ENCODE assay signal across 8 cellular contexts in the genomic region with DNA sequence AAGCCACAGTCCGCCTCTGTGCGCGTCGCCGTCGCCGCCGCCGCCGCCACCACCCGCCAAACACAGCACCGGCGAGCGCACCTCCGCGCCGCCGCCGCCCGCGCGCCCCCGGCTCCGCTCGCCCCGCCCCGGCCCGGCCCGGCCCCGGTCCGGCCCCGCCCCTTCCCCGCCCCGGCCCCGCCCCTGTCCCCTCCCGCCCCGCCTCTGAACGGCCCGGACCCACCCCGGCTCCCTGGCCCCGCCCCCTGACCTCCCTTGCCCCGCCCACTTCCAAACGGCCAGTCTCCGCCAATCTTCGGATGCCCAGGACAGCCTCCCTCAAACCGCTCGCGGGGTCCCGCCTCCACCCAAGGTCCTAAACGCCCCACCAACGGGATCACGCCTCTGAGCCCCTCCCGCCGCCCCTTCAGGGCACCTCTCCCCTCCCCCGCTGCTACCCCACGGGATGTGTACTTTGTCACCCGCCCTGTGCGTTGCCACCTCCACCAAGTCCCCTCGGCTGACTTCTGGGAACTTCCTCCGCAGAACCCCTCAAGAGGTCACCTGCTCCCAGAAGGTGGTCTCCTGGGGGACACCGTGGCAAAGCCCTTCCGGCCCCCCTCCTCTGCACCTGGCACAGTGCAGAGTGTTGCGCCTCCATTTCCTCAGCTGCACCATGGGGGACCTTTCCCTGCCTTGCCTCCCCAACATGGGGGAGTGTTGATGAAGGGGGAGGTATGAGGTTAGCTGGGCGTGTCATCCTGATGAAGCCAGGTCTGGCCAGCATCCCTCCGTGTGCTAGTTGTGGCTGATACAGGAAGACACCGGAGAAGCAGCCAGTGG. TPM values are rescaled to one million over a fixed set of nuclear protein-coding genes. Genes with fewer than 3 reads are reported as not detected.
A peak's percentile ranks its signal among the peaks of the same experiment; 100 is the strongest.
DNase-seq lines count a peak whose midpoint lies in the region; TF ChIP-seq lines count a peak whose summit lies in the region.

A gene (minus strand): TSS at position 85 of the 822 bp plus-strand sequence. CDS start 191 bp downstream, outside the sequence.

- H3K9ac ChIP-seq in endocrine pancreas (ENCODE audit: control insufficient read depth, insufficient read depth, low read length) (peak within 1 kb of the TSS; percentile 61), mesendoderm (ENCODE audit: low read length) (peak within 1 kb of the TSS; percentile 76)

- no peak within 1 kb of the TSS for H4K8ac ChIP-seq in mesendoderm (ENCODE audit: low read depth, low read length)

- no peaks in the 10 kb centered on the region for H3K36me3 ChIP-seq in endocrine pancreas (ENCODE audit: control insufficient read depth, insufficient read depth, low read length)
- H3K36me3 ChIP-seq in mesendoderm (ENCODE audit: control insufficient read depth, insufficient read depth, low read length): peaks cover 2% of the 10 kb centered on the region

- no peaks in the 10 kb centered on the region for H3K27me3 ChIP-seq in endocrine pancreas (ENCODE audit: control insufficient read depth, insufficient read depth, low read length)
- H3K27me3 ChIP-seq in mesendoderm (ENCODE audit: insufficient read depth, low read length, poor library complexity): no peaks in the 10 kb centered on the region

- in situ Hi-C loops in Caki2 (cut with HindIII; ENCODE audit: low pct_unique_long_range_greater_than_20kb, low sequenced_read_pairs): no loop called here

- H3K23ac ChIP-seq in mesendoderm (ENCODE audit: low read length): peak within 1 kb of the TSS; percentile 66

- no peaks in the 10 kb centered on the region for H3K79me2 ChIP-seq in mesendoderm (ENCODE audit: control insufficient read depth, insufficient read depth, low read length)

- no peak within 1 kb of the TSS for H2AK5ac ChIP-seq in mesendoderm (ENCODE audit: low read length)

- peak within 1 kb of the TSS; percentile 16 for H3K18ac ChIP-seq in mesendoderm (ENCODE audit: low read length)

- no peak within 1 kb of the TSS for H2BK15ac ChIP-seq in mesendoderm (replicated peaks; ENCODE audit: low read depth)

- no CpG with 5 or more reads among the region's 66 CpGs for WGBS in mesendoderm (ENCODE audit: extremely low coverage, insufficient coverage, low lambda C conversion rate)

- peak within 1 kb of the TSS; percentile 89 for H3K4me2 ChIP-seq in mesendoderm (ENCODE audit: low read length)

- no peak within 1 kb of the TSS for H2BK5ac ChIP-seq in mesendoderm (ENCODE audit: low read length)

- no peak within 1 kb of the TSS for H3K27ac ChIP-seq in mesendoderm (ENCODE audit: low read depth, low read length)

- peaks cover 5% of the 10 kb centered on the region for H3K79me1 ChIP-seq in mesendoderm (ENCODE audit: low read length)

- DNase-seq in Caki2 (ENCODE audit: low read depth) (peak; percentile 49), HFF-Myc (ENCODE audit: extremely low read depth, low read depth) (no peak), NOMO-1 (lab: John Stamatoyannopoulos, UW; ENCODE audit: unreplicated experiment in 2 of 2) (peak; percentile 82 to 92), mesendoderm (peak; percentile 76), HPDE6-E6E7 (ENCODE audit: extremely low spot score) (no peak)
- DNase-seq in activated CD8-positive, alpha-beta memory T cell treated with anti-CD3 and anti-CD28 coated beads, Interleukin-2, amount 50 U/mL, for 1 hour (ENCODE audit: extremely low read depth): peak; percentile 64
- peak; percentile 62 for DNase-seq in stimulated activated CD8-positive, alpha-beta memory T cell treated with anti-CD3 and anti-CD28 coated beads, Interleukin-12 subunit alpha, Interleukin-12 subunit beta, amount 100 ng/mL, for 24 hours (ENCODE audit: extremely low read depth)

- H3K4ac ChIP-seq in mesendoderm (ENCODE audit: low read depth, low read length): no peak within 1 kb of the TSS

- H3K4me3 ChIP-seq in HFF-Myc (replicated peaks; ENCODE audit: low read depth, low read length) (peak within 1 kb of the TSS; percentile 73), endocrine pancreas (ENCODE audit: control insufficient read depth, insufficient read depth, low read length) (no peak within 1 kb of the TSS), mesendoderm (ENCODE audit: low read length) (peak within 1 kb of the TSS; percentile 50)

- no peak within 1 kb of the TSS for H4K5ac ChIP-seq in mesendoderm (ENCODE audit: low read length)

- H2BK120ac ChIP-seq in mesendoderm (ENCODE audit: low read depth, low read length): no peak within 1 kb of the TSS

- no peak for TF ChIP-seq CTCF in HFF-Myc (IDR thresholded peaks at IDR 0.05; ENCODE audit: low read depth, low read length, missing control alignments)

- H3K56ac ChIP-seq in mesendoderm (ENCODE audit: low read length): peak within 1 kb of the TSS; percentile 82

- H3K9me3 ChIP-seq in endocrine pancreas (ENCODE audit: control insufficient read depth, low read length): no peaks in the 10 kb centered on the region

- no peaks in the 10 kb centered on the region for H3K4me1 ChIP-seq in endocrine pancreas (ENCODE audit: control insufficient read depth, insufficient read depth, low read length)
- H3K4me1 ChIP-seq in mesendoderm (ENCODE audit: control insufficient read depth, low read depth, low read length): peaks cover 5% of the 10 kb centered on the region

RNA-seq across cellular contexts. Expression of the gene that starts here (rescaled TPM):
- total RNA-seq in Caki2 (2014; rRNA removed; shearing (Covaris generic); ENCODE audit: low replicate concordance): 102 and 131 TPM in 2 replicates
- 38.5 TPM for polyA plus RNA-seq in mesendoderm (2013, experiment 1 of 2)
- 41.4 TPM for polyA plus RNA-seq in mesendoderm (2013, experiment 2 of 2)

Comparison
In these comparisons a context has a peak if more than half of its experiments do, and no peak if none do; other contexts are left out.
1. DNase-seq: peak in Caki2 (single experiment), NOMO-1 (2 of 2), activated CD8-positive, alpha-beta memory T cell treated with anti-CD3 and anti-CD28 coated beads, Interleukin-2, amount 50 U/mL, for 1 hour (single experiment), mesendoderm (single experiment) and stimulated activated CD8-positive, alpha-beta memory T cell treated with anti-CD3 and anti-CD28 coated beads, Interleukin-12 subunit alpha, Interleukin-12 subunit beta, amount 100 ng/mL, for 24 hours (single experiment); none in HFF-Myc (single experiment) and HPDE6-E6E7 (single experiment).